In the genomic region with DNA sequence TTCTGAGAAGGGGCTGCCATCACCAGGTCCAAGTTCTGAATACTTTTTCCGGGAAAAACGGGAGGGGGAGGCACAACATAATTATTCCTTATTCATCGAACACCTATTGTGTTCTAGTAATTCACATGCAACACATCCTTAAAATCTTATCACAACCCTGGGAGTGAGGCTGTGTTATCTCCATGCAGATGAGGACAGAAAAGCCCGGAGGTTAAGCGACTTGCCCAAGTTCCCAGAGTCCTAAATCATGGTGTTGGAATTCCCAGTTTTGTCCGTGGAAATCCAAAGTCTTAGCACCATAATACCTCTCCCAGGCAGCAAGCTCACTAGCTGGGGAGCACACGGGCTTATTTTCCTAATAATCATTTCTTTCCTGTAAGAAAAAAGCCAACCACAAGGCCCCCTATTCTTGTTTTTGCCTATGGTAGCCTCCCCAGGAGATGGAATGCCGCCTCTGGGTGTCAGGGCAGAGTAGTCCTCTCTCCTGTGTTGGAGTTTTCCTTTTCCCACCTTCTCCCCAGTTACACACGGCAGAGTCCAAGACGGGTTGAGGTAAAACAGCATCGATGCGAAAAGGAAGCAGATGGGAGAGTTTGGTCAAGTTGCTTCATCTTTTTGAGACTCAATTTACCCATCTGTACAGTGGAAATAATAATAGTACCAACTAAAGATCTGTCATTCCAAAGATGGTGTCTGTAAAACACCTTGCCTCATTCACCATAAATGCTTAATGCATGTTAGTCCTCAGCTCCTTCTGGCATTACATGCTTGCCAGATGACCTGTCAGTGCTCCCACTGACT, we compare ENCODE assay signal across 9 cellular contexts.
A peak's percentile ranks its signal among the peaks of the same experiment; 100 is the strongest.
DNase-seq lines count a peak whose midpoint lies in the region; ATAC-seq and TF ChIP-seq lines count a peak whose summit lies in the region.
"Had no signal": no experiment of that assay in that cellular context is flagged by ENCODE, and none has a peak within 500 bp of the region (broad histone marks: within the 10 kb centered on the region; RNA-seq: fewer than 3 reads in every experiment).

No MANE protein-coding gene starts in this region.

- H3K9me3 ChIP-seq in right cardiac atrium (ENCODE audit: control insufficient read depth, low read length) = no peaks in the 10 kb centered on the region
- H3K9me3 ChIP-seq in psoas muscle = no peaks in the 10 kb centered on the region
- H3K9me3 ChIP-seq in effector memory CD4-positive, alpha-beta T cell (ENCODE audit: control insufficient read depth, low read length) = no peaks in the 10 kb centered on the region

- H3K4me3 ChIP-seq in right cardiac atrium (ENCODE audit: low read length) (peak overlapping the region; percentile 94), psoas muscle (peak overlapping the region; percentile 67)
- no peak overlapping the region for H3K4me3 ChIP-seq in effector memory CD4-positive, alpha-beta T cell (ENCODE audit: insufficient read depth, low read depth, low read length, poor library complexity, severe bottlenecking)

- peak overlapping the region; percentile 71 for H3K4me3 Mint-ChIP-seq in Calu3 (ENCODE audit: low read depth, unreplicated experiment)
- H3K4me3 Mint-ChIP-seq in activated T-helper 1 cell treated with anti-CD3 and anti-CD28 coated beads, Interleukin-12 subunit alpha, Interleukin-12 subunit beta, Interleukin-2, Interleukin-4 antibody, amounts not matched to agents 30 ng/mL and 10 ng/mL and 1 ng/mL, durations not matched to agents 14 hours and 24 hours and 36 hours = peak overlapping the region; percentile 54

- H3K4me1 Mint-ChIP-seq in Calu3 (ENCODE audit: low read depth, unreplicated experiment) = no peaks in the 10 kb centered on the region
- peaks cover 5% of the 10 kb centered on the region for H3K4me1 Mint-ChIP-seq in activated T-helper 1 cell treated with anti-CD3 and anti-CD28 coated beads, Interleukin-12 subunit alpha, Interleukin-12 subunit beta, Interleukin-2, Interleukin-4 antibody, amounts not matched to agents 30 ng/mL and 10 ng/mL and 1 ng/mL, durations not matched to agents 14 hours and 24 hours and 36 hours (ENCODE audit: low read depth)

- no peaks in the 10 kb centered on the region for H3K9me3 Mint-ChIP-seq in Calu3 (ENCODE audit: low read depth, unreplicated experiment)
- H3K9me3 Mint-ChIP-seq in activated T-helper 1 cell treated with anti-CD3 and anti-CD28 coated beads, Interleukin-12 subunit alpha, Interleukin-12 subunit beta, Interleukin-2, Interleukin-4 antibody, amounts not matched to agents 30 ng/mL and 10 ng/mL and 1 ng/mL, durations not matched to agents 14 hours and 24 hours and 36 hours = no peaks in the 10 kb centered on the region

- TF ChIP-seq CTCF in Calu3 (IDR thresholded peaks at IDR 0.05; ENCODE audit: unreplicated experiment) (no peak), psoas muscle (IDR thresholded peaks at IDR 0.05) (no peak)

- H3K27me3 Mint-ChIP-seq in Calu3 (ENCODE audit: unreplicated experiment) = peaks cover 19% of the 10 kb centered on the region
- peaks cover 30% of the 10 kb centered on the region for H3K27me3 Mint-ChIP-seq in activated T-helper 1 cell treated with anti-CD3 and anti-CD28 coated beads, Interleukin-12 subunit alpha, Interleukin-12 subunit beta, Interleukin-2, Interleukin-4 antibody, amounts not matched to agents 30 ng/mL and 10 ng/mL and 1 ng/mL, durations not matched to agents 14 hours and 24 hours and 36 hours (ENCODE audit: insufficient read depth)

- CTCF ChIA-PET in Calu3 (lab: Charles Lee) = no interaction called here

- no peaks in the 10 kb centered on the region for H3K36me3 ChIP-seq in psoas muscle (ENCODE audit: insufficient read depth in 1 of 2, low read depth in 1 of 2)
- no peaks in the 10 kb centered on the region for H3K36me3 ChIP-seq in effector memory CD4-positive, alpha-beta T cell (ENCODE audit: control insufficient read depth, insufficient read depth, low read length)

- no peak overlapping the region for H3K27ac Mint-ChIP-seq in Calu3 (ENCODE audit: unreplicated experiment)
- H3K27ac Mint-ChIP-seq in activated T-helper 1 cell treated with anti-CD3 and anti-CD28 coated beads, Interleukin-12 subunit alpha, Interleukin-12 subunit beta, Interleukin-2, Interleukin-4 antibody, amounts not matched to agents 30 ng/mL and 10 ng/mL and 1 ng/mL, durations not matched to agents 14 hours and 24 hours and 36 hours = no peak overlapping the region

- TSS peak; percentile 47 for BruUV-seq in Calu3 (replicated peaks; lab: Mats Ljungman, UMichigan)

- no peak for DNase-seq in Calu3
- no peak for DNase-seq in activated T-helper 1 cell treated with anti-CD3 and anti-CD28 coated beads, Interleukin-12 subunit alpha, Interleukin-12 subunit beta, Interleukin-2, Interleukin-4 antibody, amounts not matched to agents 30 ng/mL and 10 ng/mL and 1 ng/mL, durations not matched to agents 14 hours and 24 hours and 36 hours (ENCODE audit: low spot score)
- DNase-seq in right cardiac atrium = no peak
- no peak for DNase-seq in psoas muscle
- no peak for DNase-seq in GF-D8 (lab: John Stamatoyannopoulos, UW)
- no peak for DNase-seq in cerebellar nuclear complex (lab: John Stamatoyannopoulos, UW)
- no peak for DNase-seq in NCI-H446 treated with DMSO at 0.1 percent for 48 hours (lab: John Stamatoyannopoulos, UW)
- DNase-seq in effector memory CD4-positive, alpha-beta T cell = no peak
- DNase-seq: effector CD4-positive, alpha-beta T cell had no signal

- H3K27me3 ChIP-seq in right cardiac atrium (ENCODE audit: control insufficient read depth, insufficient read depth) (no peaks in the 10 kb centered on the region), psoas muscle (ENCODE audit: insufficient read depth in 3 of 3, low read length in 2 of 3) (peaks cover 0 to 57% (median 16%) of the 10 kb centered on the region in 3 donors)
- H3K27me3 ChIP-seq in effector memory CD4-positive, alpha-beta T cell (replicated peaks; ENCODE audit: control insufficient read depth, insufficient read depth, low read length, poor library complexity, severe bottlenecking) = peaks cover 16% of the 10 kb centered on the region

- H3K36me3 Mint-ChIP-seq in Calu3 (ENCODE audit: insufficient read depth, unreplicated experiment) = peaks cover 8% of the 10 kb centered on the region
- H3K36me3 Mint-ChIP-seq in activated T-helper 1 cell treated with anti-CD3 and anti-CD28 coated beads, Interleukin-12 subunit alpha, Interleukin-12 subunit beta, Interleukin-2, Interleukin-4 antibody, amounts not matched to agents 30 ng/mL and 10 ng/mL and 1 ng/mL, durations not matched to agents 14 hours and 24 hours and 36 hours (ENCODE audit: low read depth) = no peaks in the 10 kb centered on the region

- H3K4me1 ChIP-seq in right cardiac atrium (ENCODE audit: control insufficient read depth, insufficient read depth, low read length) (peaks cover 7% of the 10 kb centered on the region), psoas muscle (no peaks in the 10 kb centered on the region)
- peaks cover 6% of the 10 kb centered on the region for H3K4me1 ChIP-seq in effector memory CD4-positive, alpha-beta T cell (ENCODE audit: control insufficient read depth, insufficient read depth, low read length, poor library complexity, severe bottlenecking)

- H3K27ac ChIP-seq in right cardiac atrium (ENCODE audit: low read length) (no peak overlapping the region), psoas muscle (no peak overlapping the region)
- no peak overlapping the region for H3K27ac ChIP-seq in effector memory CD4-positive, alpha-beta T cell (ENCODE audit: insufficient read depth, low read length, poor library complexity, severe bottlenecking)

- 42% methylated on average over 12 of the region's 12 CpGs for WGBS in right cardiac atrium
- WGBS in psoas muscle, 3 donors = 41 to 48% (median 46%) methylated on average over 12 of the region's 12 CpGs

- intact Hi-C loops in Calu3 (cut with micrococcal nuclease; ENCODE audit: unreplicated experiment) (no loop called here), right cardiac atrium (cut with DNase I) (loop anchor here in 2 of 4 donors (5.0 to 10.0 kb wide), 2 partner anchors 99 to 102 kb away; no protein-coding TSS in a partner anchor), psoas muscle (cut with DNase I) (no loop called here)
- intact Hi-C loops in activated T-helper 1 cell treated with anti-CD3 and anti-CD28 coated beads, Interleukin-12 subunit alpha, Interleukin-12 subunit beta, Interleukin-2, Interleukin-4 antibody, amounts not matched to agents 30 ng/mL and 10 ng/mL and 1 ng/mL, durations not matched to agents 14 hours and 24 hours and 36 hours (cut with micrococcal nuclease) = no loop called here

- ATAC-seq in right cardiac atrium (no peak), psoas muscle (no peak)
